Comparison of ENCODE assay signal across 27 cellular contexts in the genomic region with DNA sequence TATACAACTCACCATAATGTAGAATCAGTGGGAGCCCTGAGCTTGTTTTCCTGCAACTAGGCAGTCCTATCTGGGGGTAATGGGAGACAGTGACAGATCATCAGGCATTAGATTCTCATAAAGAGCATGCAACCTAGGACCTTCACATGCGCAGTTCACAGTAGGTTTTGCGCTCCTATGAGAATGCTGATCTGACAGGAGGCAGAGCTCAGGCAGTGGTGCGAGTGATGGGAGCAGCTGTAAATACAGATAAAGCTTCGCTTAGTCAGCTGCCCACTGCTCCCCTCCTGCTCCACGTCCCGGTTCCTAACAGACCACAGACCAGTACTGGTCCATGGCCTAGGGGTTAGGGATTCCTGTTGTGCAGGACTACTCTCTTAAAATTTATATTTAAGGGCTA.
"Had no signal": no experiment of that assay in that cellular context is flagged by ENCODE, and none has a peak within 500 bp of the region (broad histone marks: within the 10 kb centered on the region; RNA-seq: fewer than 3 reads in every experiment).

No MANE protein-coding gene starts in this region.

- H3K36me3 ChIP-seq: colonic mucosa, esophagus squamous epithelium, gastrocnemius medialis, gastroesophageal sphincter, heart left ventricle, heart right ventricle had no signal

- ATAC-seq: effector memory CD8-positive, alpha-beta T cell; esophagus mucosa; foreskin keratinocyte; gastrocnemius medialis; gastroesophageal sphincter; heart left ventricle; heart right ventricle had no signal

- H3K9me3 ChIP-seq: colonic mucosa, gastrocnemius medialis had no signal

- H3K4me3 ChIP-seq: colonic mucosa, coronary artery, dorsolateral prefrontal cortex, esophagus squamous epithelium, gastrocnemius medialis, gastroesophageal sphincter, heart left ventricle, heart right ventricle had no signal

- H3K4me1 ChIP-seq: colonic mucosa, esophagus squamous epithelium, foreskin keratinocyte, gastrocnemius medialis, gastroesophageal sphincter, heart left ventricle, heart right ventricle had no signal

- H3K27ac ChIP-seq: colonic mucosa, coronary artery, epithelial cell of prostate, esophagus squamous epithelium, foreskin keratinocyte, gastrocnemius medialis, gastroesophageal sphincter, heart left ventricle, heart right ventricle had no signal

- FAIRE-seq: colon, endometrium, endothelial cell of umbilical vein, frontal cortex had no signal

- H3K27me3 ChIP-seq: colonic mucosa, dorsolateral prefrontal cortex, esophagus squamous epithelium, foreskin keratinocyte, gastrocnemius medialis, gastroesophageal sphincter, heart left ventricle, heart right ventricle had no signal

- DNase-seq: colonic mucosa; cortex of kidney; dermis blood vessel endothelial cell; dorsolateral prefrontal cortex; effector CD4-positive, alpha-beta T cell; effector CD8-positive, alpha-beta T cell; effector memory CD4-positive, alpha-beta T cell; effector memory CD8-positive, alpha-beta T cell; endodermal cell; erythroblast; esophagus squamous epithelium; foreskin fibroblast; foreskin keratinocyte; foreskin melanocyte; gastrocnemius medialis; glutamatergic neuron; head of caudate nucleus; heart left ventricle; heart right ventricle had no signal
